Comparison of ENCODE assay signal across 1 cellular context in the genomic region with DNA sequence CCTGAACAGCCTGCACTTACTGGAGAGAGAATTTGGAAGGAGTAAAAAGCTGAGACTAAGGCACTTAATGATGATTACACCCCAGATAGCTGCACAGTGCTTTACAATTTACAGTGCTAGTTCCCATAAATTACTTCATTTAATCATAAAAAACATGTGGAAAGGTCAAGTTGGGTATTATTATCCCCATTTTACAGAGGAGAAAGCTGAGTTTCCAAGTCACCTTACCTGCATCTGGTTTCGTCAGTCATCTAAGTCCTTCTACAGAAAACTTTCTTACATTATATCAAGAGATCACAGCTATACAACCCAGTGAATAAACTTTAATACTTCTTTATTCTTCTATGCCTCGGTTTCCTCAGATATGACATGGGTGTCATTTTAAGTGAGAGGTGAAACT.
TF ChIP-seq lines count a peak whose summit lies in the region.

No MANE protein-coding gene starts in this region.

TF ChIP-seq in A549, 52 proteins besides CTCF, POLR2A, EP300 and RAD21 (continued from another document):
- no peak for TF ChIP-seq PBX3 (IDR thresholded peaks at IDR 0.05)
- no peak for TF ChIP-seq ZFP36 (IDR thresholded peaks at IDR 0.05; ENCODE audit: borderline replicate concordance, partially characterized antibody)
- TF ChIP-seq, protein P1, sequence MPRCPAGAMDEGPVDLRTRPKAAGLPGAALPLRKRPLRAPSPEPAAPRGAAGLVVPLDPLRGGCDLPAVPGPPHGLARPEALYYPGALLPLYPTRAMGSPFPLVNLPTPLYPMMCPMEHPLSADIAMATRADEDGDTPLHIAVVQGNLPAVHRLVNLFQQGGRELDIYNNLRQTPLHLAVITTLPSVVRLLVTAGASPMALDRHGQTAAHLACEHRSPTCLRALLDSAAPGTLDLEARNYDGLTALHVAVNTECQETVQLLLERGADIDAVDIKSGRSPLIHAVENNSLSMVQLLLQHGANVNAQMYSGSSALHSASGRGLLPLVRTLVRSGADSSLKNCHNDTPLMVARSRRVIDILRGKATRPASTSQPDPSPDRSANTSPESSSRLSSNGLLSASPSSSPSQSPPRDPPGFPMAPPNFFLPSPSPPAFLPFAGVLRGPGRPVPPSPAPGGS (IDR thresholded peaks at IDR 0.05), result no peak
